Comparison of ENCODE assay signal across 8 cellular contexts in the genomic region with DNA sequence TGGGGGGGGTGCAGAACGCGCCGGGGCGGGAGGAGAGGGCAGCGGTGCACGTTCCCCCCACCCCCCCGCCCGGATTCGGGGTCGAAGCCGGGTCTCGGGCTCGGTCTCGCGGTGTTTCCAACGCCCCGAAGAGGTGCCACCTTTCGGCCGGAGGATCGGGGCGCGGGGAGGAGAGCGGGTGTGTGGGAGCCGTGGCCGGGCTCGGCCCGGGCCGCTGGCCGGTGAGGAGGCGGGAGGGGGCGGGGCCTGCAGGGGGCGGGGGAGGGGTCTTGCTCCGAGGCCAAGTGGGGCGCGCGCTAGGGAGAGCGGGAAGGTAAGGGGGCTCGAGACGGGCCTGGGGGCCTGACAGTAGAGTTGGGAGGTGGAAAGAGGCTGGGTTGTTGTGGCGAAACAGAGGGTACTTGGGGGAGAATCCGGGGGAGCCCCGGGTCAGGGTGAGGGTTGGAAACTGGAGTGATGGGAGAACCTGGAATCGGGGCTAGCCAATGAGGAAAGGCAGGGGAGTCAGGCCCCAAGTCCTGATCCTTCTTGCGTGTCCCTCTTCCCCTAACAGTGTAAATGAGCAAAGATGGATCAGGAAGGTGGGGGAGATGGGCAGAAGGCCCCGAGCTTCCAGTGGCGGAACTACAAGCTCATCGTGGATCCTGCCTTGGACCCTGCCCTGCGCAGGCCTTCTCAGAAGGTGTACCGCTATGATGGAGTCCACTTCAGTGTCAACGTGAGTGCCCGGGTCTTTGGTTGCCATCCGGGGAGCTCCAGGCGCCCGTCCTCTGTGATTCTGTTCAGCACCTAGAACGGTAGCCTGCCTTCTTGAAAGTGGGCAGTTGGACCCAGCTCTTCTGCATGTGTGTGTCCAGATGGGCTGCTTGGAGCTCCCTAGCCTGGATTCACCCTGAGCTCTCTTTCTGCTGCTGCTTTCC. TPM values are rescaled to one million over a fixed set of nuclear protein-coding genes. Genes with fewer than 3 reads are reported as not detected.
A peak's percentile ranks its signal among the peaks of the same experiment; 100 is the strongest.
DNase-seq lines count a peak whose midpoint lies in the region; ATAC-seq and TF ChIP-seq lines count a peak whose summit lies in the region.

No MANE protein-coding gene starts in this region.

- peak overlapping the region; percentile 91 for H3K4me3 Mint-ChIP-seq in activated naive CD4-positive, alpha-beta T cell treated with anti-CD3 and anti-CD28 coated beads, Interleukin-2, amount 10 ng/mL, durations not matched to agents 7 days and 5 days

- peaks cover 11% of the 10 kb centered on the region for H3K79me2 ChIP-seq in smooth muscle cell (ENCODE audit: low read depth)

- no peak for DNase-seq in activated naive CD4-positive, alpha-beta T cell treated with anti-CD3 and anti-CD28 coated beads, Interleukin-2, amount 10 ng/mL, durations not matched to agents 7 days and 5 days
- no peak for DNase-seq in activated naive CD4-positive, alpha-beta T cell treated with anti-CD3 and anti-CD28 coated beads, Interleukin-2, amount 50 U/mL, for 16 hours
- DNase-seq in NCI-H460 (ENCODE audit: extremely low read depth, low read depth) = peak; percentile 33
- DNase-seq in body of pancreas = peak; percentile 57 to 66 (median 58)
- DNase-seq in iPS-NIHi7 (ENCODE audit: extremely low spot score) = peak; percentile 89
- DNase-seq in smooth muscle cell (lab: John Stamatoyannopoulos, UW; ENCODE audit: unreplicated experiment) = peak; percentile 73
- DNase-seq in pons (ENCODE audit: low spot score) = no peak

- no peak for TF ChIP-seq CTCF in body of pancreas (IDR thresholded peaks at IDR 0.05)
- no peak for TF ChIP-seq CTCF in smooth muscle cell (IDR thresholded peaks at IDR 0.05; ENCODE audit: borderline replicate concordance, insufficient read depth, poor library complexity, severe bottlenecking)

- H3K9me3 ChIP-seq in body of pancreas = no peaks in the 10 kb centered on the region
- no peaks in the 10 kb centered on the region for H3K9me3 ChIP-seq in smooth muscle cell (replicated peaks; ENCODE audit: low read depth)

- 9 to 14% methylated on average over 16 to 35 of the region's 55 CpGs for WGBS in body of pancreas, 2 donors
- WGBS in smooth muscle cell (ENCODE audit: low lambda C conversion rate) = 62% methylated on average over 16 of the region's 55 CpGs

- H3K27me3 ChIP-seq in body of pancreas = no peaks in the 10 kb centered on the region
- no peaks in the 10 kb centered on the region for H3K27me3 ChIP-seq in smooth muscle cell (ENCODE audit: low read depth)

- no peak overlapping the region for H2AFZ ChIP-seq in smooth muscle cell (ENCODE audit: low read depth)

- peaks cover 42% of the 10 kb centered on the region for H3K36me3 Mint-ChIP-seq in activated naive CD4-positive, alpha-beta T cell treated with anti-CD3 and anti-CD28 coated beads, Interleukin-2, amount 10 ng/mL, durations not matched to agents 7 days and 5 days

- intact Hi-C loops in body of pancreas (cut with DNase I) = no loop called here

- peaks cover 8% of the 10 kb centered on the region for H3F3A ChIP-seq in smooth muscle cell (ENCODE audit: low read depth)

- no peak for TF ChIP-seq POLR2A in body of pancreas (IDR thresholded peaks at IDR 0.05)

- no peaks in the 10 kb centered on the region for H3K27me3 Mint-ChIP-seq in activated naive CD4-positive, alpha-beta T cell treated with anti-CD3 and anti-CD28 coated beads, Interleukin-2, amount 10 ng/mL, durations not matched to agents 7 days and 5 days

- peaks cover 42% of the 10 kb centered on the region for H3K4me1 Mint-ChIP-seq in activated naive CD4-positive, alpha-beta T cell treated with anti-CD3 and anti-CD28 coated beads, Interleukin-2, amount 10 ng/mL, durations not matched to agents 7 days and 5 days

- peak overlapping the region; percentile 100 for H3K9ac ChIP-seq in smooth muscle cell (ENCODE audit: low read depth)

- H3K36me3 ChIP-seq in body of pancreas (replicated peaks in 1 of 2; ENCODE audit: insufficient read depth in 1 of 2, low read depth in 2 of 2) (peaks cover 0 to 20% of the 10 kb centered on the region in 2 donors), smooth muscle cell (ENCODE audit: low read depth) (no peaks in the 10 kb centered on the region)

- peaks cover 15% of the 10 kb centered on the region for H4K20me1 ChIP-seq in smooth muscle cell (ENCODE audit: low read depth)

- CTCF ChIA-PET in activated naive CD4-positive, alpha-beta T cell treated with anti-CD3 and anti-CD28 coated beads, Interleukin-2, amount 10 ng/mL, durations not matched to agents 7 days and 5 days (lab: Charles Lee) = interaction anchor here (1.1 kb wide), 1 partner anchor 23 kb away, joined by 3 read pairs; no protein-coding TSS in a partner anchor

- H3K4me3 ChIP-seq in body of pancreas (peak overlapping the region; percentile 46 to 79), smooth muscle cell (peak overlapping the region; percentile 99)

- peak; percentile 16 for ATAC-seq in HG02610 (IDR thresholded peaks at IDR 0.05; ENCODE audit: unreplicated experiment)
- peak; percentile 24 for ATAC-seq in body of pancreas

- H3K9me3 Mint-ChIP-seq in activated naive CD4-positive, alpha-beta T cell treated with anti-CD3 and anti-CD28 coated beads, Interleukin-2, amount 10 ng/mL, durations not matched to agents 7 days and 5 days = no peaks in the 10 kb centered on the region

- peak overlapping the region; percentile 88 for H3K4me2 ChIP-seq in smooth muscle cell

- H3K27ac ChIP-seq in body of pancreas = peak overlapping the region; percentile 80 to 99 (median 98)
- peak overlapping the region; percentile 100 for H3K27ac ChIP-seq in smooth muscle cell (ENCODE audit: low read depth)

- H3K27ac Mint-ChIP-seq in activated naive CD4-positive, alpha-beta T cell treated with anti-CD3 and anti-CD28 coated beads, Interleukin-2, amount 10 ng/mL, durations not matched to agents 7 days and 5 days = peak overlapping the region; percentile 93

- H3K4me1 ChIP-seq in body of pancreas (peaks cover 32% of the 10 kb centered on the region), smooth muscle cell (ENCODE audit: low read depth) (peaks cover 6% of the 10 kb centered on the region)

RNA-seq across cellular contexts. Expression of gene SETD1A, which starts 0.9 kb away (rescaled TPM):
- total RNA-seq in NCI-H460 (2014; rRNA removed; shearing (Covaris generic)) = 5.0 and 6.8 TPM in 2 replicates
- 6.8 and 8.9 TPM in 2 replicates for polyA plus RNA-seq in NCI-H460 (2014; cell fraction: nucleus; rRNA removed)
- total RNA-seq in body of pancreas (10 to 100 TPM in 1 of 2 donors, 1 to 10 TPM in 1; 4.7 to 10.9 TPM), smooth muscle cell (1.9 and 2.9 TPM in 2 replicates)
- 1.2 and 3.3 TPM in 2 replicates for polyA plus RNA-seq in smooth muscle cell

RNA-seq across cellular contexts. Expression of gene ORAI3, which starts 9.6 kb away (rescaled TPM):
- total RNA-seq in NCI-H460 (2014; rRNA removed; shearing (Covaris generic)) = 20.1 and 21.9 TPM in 2 replicates
- polyA plus RNA-seq in NCI-H460 (2014; cell fraction: nucleus; rRNA removed) = 12.5 and 13.1 TPM in 2 replicates
- total RNA-seq in body of pancreas = 10 to 100 TPM in 1 of 2 donors, 1 to 10 TPM in 1; 7.9 to 27.2 TPM
- 33.7 and 34.9 TPM in 2 replicates for total RNA-seq in smooth muscle cell
- 39.4 and 44.0 TPM in 2 replicates for polyA plus RNA-seq in smooth muscle cell

RNA-seq across cellular contexts. Expression of gene HSD3B7, which starts 26.6 kb away (rescaled TPM):
- 16.0 and 17.0 TPM in 2 replicates for total RNA-seq in NCI-H460 (2014; rRNA removed; shearing (Covaris generic))
- polyA plus RNA-seq in NCI-H460 (2014; cell fraction: nucleus; rRNA removed) = 31.0 and 35.9 TPM in 2 replicates
- total RNA-seq in body of pancreas (10 to 100 TPM; 20.5 to 21.4 TPM), smooth muscle cell (5.5 and 10.8 TPM in 2 replicates)
- polyA plus RNA-seq in smooth muscle cell = 15.1 and 15.5 TPM in 2 replicates

RNA-seq across cellular contexts. Expression of gene FBXL19, which starts 35.1 kb away (rescaled TPM):
- total RNA-seq in NCI-H460 (2014; rRNA removed; shearing (Covaris generic)) = 12.3 and 14.2 TPM in 2 replicates
- 16.4 and 19.5 TPM in 2 replicates for polyA plus RNA-seq in NCI-H460 (2014; cell fraction: nucleus; rRNA removed)
- total RNA-seq in body of pancreas = 10 to 100 TPM in 1 of 2 donors, 1 to 10 TPM in 1; 8.6 to 21.1 TPM
- total RNA-seq in smooth muscle cell = 4.5 and 8.5 TPM in 2 replicates
- 1.3 and 1.6 TPM in 2 replicates for polyA plus RNA-seq in smooth muscle cell

RNA-seq across cellular contexts. Expression of gene STX1B, which starts 52.0 kb away (rescaled TPM):
- 0.10 and 0.46 TPM in 2 replicates for total RNA-seq in NCI-H460 (2014; rRNA removed; shearing (Covaris generic))
- polyA plus RNA-seq in NCI-H460 (2014; cell fraction: nucleus; rRNA removed) = 0.27 and 0.96 TPM in 2 replicates
- under 1 TPM; 0.26 to 0.33 TPM for total RNA-seq in body of pancreas
- total RNA-seq in smooth muscle cell = 0.72 and 1.4 TPM in 2 replicates
- 1.0 and 2.1 TPM in 2 replicates for polyA plus RNA-seq in smooth muscle cell

Comparison
In these comparisons a context has a peak if more than half of its experiments do, and no peak if none do; other contexts are left out.
1. DNase-seq: peak in NCI-H460 (single experiment), body of pancreas (4 of 4), iPS-NIHi7 (single experiment) and smooth muscle cell (single experiment); none in activated naive CD4-positive, alpha-beta T cell treated with anti-CD3 and anti-CD28 coated beads, Interleukin-2, amount 10 ng/mL, durations not matched to agents 7 days and 5 days (single experiment), activated naive CD4-positive, alpha-beta T cell treated with anti-CD3 and anti-CD28 coated beads, Interleukin-2, amount 50 U/mL, for 16 hours (single experiment) and pons (single experiment).